In genomic region chr7:133081119-133081604, GRCh38 we compare ENCODE assay signal across 8 cellular contexts. TPM values are rescaled to one million over a fixed set of nuclear protein-coding genes. Genes with fewer than 3 reads are reported as not detected.
DNase-seq lines count a peak whose midpoint lies in the region; ATAC-seq and TF ChIP-seq lines count a peak whose summit lies in the region.

No MANE protein-coding gene starts in this region.

- H3K79me2 ChIP-seq in osteoblast (ENCODE audit: insufficient read depth, low read length) = peaks cover 56% of the 10 kb centered on the region

- H3K4me3 ChIP-seq in fibroblast of villous mesenchyme (ENCODE audit: low read depth, low read length) (peak overlapping the region; percentile 86), osteoblast (ENCODE audit: insufficient read depth, low read length) (peak overlapping the region; percentile 95)

- peak; percentile 3 for DNase-seq in stimulated activated naive CD4-positive, alpha-beta T cell treated with Interleukin-2 at 50 U/mL for 16 hours (lab: John Stamatoyannopoulos, UW)
- no peak for DNase-seq in stimulated activated naive CD4-positive, alpha-beta T cell (lab: John Stamatoyannopoulos, UW)
- peak; percentile 2 to 3 for DNase-seq in activated CD4-positive, alpha-beta T cell treated with anti-CD3 and anti-CD28 coated beads, Interleukin-2, amount 50 U/mL, for 4 hours
- peak; percentile 21 for DNase-seq in fibroblast of villous mesenchyme (ENCODE audit: low read depth)
- DNase-seq in osteoblast (ENCODE audit: insufficient read length, low spot score, missing footprints) = peak; percentile 30
- no peak for DNase-seq in NCI-H187 (lab: John Stamatoyannopoulos, UW)

- no peaks in the 10 kb centered on the region for H3K36me3 ChIP-seq in osteoblast (ENCODE audit: insufficient read depth, low read length)

- H3K4me2 ChIP-seq in osteoblast (ENCODE audit: insufficient read depth, low read length) = peak overlapping the region; percentile 98

- peaks cover 11% of the 10 kb centered on the region for H3K4me1 ChIP-seq in osteoblast (ENCODE audit: insufficient read depth, low read length)

- no peak for ATAC-seq in GM19397 (IDR thresholded peaks at IDR 0.05; ENCODE audit: unreplicated experiment)
- ATAC-seq in GM21786 (IDR thresholded peaks at IDR 0.05; ENCODE audit: unreplicated experiment) = no peak

- no peaks in the 10 kb centered on the region for H3K27me3 ChIP-seq in osteoblast (ENCODE audit: insufficient read depth, low read length)

- H3K9me3 ChIP-seq in osteoblast (ENCODE audit: low read depth, low read length) = no peaks in the 10 kb centered on the region

- peaks cover 12% of the 10 kb centered on the region for H4K20me1 ChIP-seq in osteoblast (ENCODE audit: insufficient read depth, low read length)

- peak overlapping the region; percentile 96 for H2AFZ ChIP-seq in osteoblast (ENCODE audit: low read length)

- TF ChIP-seq CTCF in fibroblast of villous mesenchyme (IDR thresholded peaks at IDR 0.05; ENCODE audit: insufficient read depth, low read depth, low read length) = no peak
- TF ChIP-seq CTCF in osteoblast (IDR thresholded peaks at IDR 0.05; ENCODE audit: extremely low read depth, low read depth, low read length) = no peak

- peak overlapping the region; percentile 89 for H3K27ac ChIP-seq in osteoblast (ENCODE audit: low read depth, low read length)

RNA-seq across cellular contexts. Expression of gene CHCHD3, which starts 0.7 kb away (rescaled TPM):
- total RNA-seq in fibroblast of villous mesenchyme = 85.0 and 104 TPM in 2 replicates
- 81.9 and 89.8 TPM in 2 replicates for total RNA-seq in osteoblast

Comparison
In these comparisons a context has a peak if more than half of its experiments do, and no peak if none do; other contexts are left out.
1. DNase-seq: peak in stimulated activated naive CD4-positive, alpha-beta T cell treated with Interleukin-2 at 50 U/mL for 16 hours (single experiment), activated CD4-positive, alpha-beta T cell treated with anti-CD3 and anti-CD28 coated beads, Interleukin-2, amount 50 U/mL, for 4 hours (2 of 2), fibroblast of villous mesenchyme (single experiment) and osteoblast (single experiment); none in stimulated activated naive CD4-positive, alpha-beta T cell (0 of 6) and NCI-H187 (0 of 2).